ENCODE assay signal across 1 cellular context in the genomic region with DNA sequence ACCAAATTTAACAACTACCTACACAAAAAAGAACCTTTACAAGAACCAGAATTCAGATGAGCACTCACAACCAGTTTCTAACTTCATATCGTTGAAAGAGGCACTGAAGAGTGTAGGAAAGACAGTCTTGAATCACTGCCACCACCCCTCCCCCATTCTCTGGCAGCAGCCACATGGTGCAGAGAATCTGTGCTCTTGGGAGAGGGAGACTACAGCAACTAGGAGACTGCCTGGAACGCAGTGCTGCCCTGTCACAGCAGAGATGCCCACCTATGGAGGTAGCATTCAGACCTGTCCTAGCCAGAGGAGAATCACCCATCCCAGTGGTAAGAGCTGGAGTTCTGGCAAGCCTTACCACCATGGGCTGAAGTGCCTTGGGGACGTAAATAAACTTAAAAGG.
TF ChIP-seq lines count a peak whose summit lies in the region.

No MANE protein-coding gene starts in this region.

TF ChIP-seq in IMR-90, 13 proteins besides CTCF, POLR2A, EP300 and RAD21 (continued from another document):
- TF ChIP-seq ELK1 (IDR thresholded peaks at IDR 0.05; ENCODE audit: borderline replicate concordance, low read depth, low read length): no peak
- no peak for TF ChIP-seq RCOR1 (IDR thresholded peaks at IDR 0.05; ENCODE audit: insufficient replicate concordance, low read length)
- TF ChIP-seq SMC3 (IDR thresholded peaks at IDR 0.05; ENCODE audit: low read depth, low read length): no peak
- TF ChIP-seq FOS (IDR thresholded peaks at IDR 0.05; ENCODE audit: low read depth, low read length): no peak
- TF ChIP-seq RFX5 (IDR thresholded peaks at IDR 0.05; ENCODE audit: low read depth, low read length): no peak
- TF ChIP-seq MXI1 (IDR thresholded peaks at IDR 0.05; ENCODE audit: borderline replicate concordance, low read depth, low read length): no peak
- no peak for TF ChIP-seq MAZ (IDR thresholded peaks at IDR 0.05; ENCODE audit: borderline replicate concordance, low read depth, low read length)
- no peak for TF ChIP-seq CEBPB (IDR thresholded peaks at IDR 0.05; ENCODE audit: low read depth, low read length)
- no peak for TF ChIP-seq CHD1 (IDR thresholded peaks at IDR 0.05; ENCODE audit: low read depth, low read length)
